In the genomic region with DNA sequence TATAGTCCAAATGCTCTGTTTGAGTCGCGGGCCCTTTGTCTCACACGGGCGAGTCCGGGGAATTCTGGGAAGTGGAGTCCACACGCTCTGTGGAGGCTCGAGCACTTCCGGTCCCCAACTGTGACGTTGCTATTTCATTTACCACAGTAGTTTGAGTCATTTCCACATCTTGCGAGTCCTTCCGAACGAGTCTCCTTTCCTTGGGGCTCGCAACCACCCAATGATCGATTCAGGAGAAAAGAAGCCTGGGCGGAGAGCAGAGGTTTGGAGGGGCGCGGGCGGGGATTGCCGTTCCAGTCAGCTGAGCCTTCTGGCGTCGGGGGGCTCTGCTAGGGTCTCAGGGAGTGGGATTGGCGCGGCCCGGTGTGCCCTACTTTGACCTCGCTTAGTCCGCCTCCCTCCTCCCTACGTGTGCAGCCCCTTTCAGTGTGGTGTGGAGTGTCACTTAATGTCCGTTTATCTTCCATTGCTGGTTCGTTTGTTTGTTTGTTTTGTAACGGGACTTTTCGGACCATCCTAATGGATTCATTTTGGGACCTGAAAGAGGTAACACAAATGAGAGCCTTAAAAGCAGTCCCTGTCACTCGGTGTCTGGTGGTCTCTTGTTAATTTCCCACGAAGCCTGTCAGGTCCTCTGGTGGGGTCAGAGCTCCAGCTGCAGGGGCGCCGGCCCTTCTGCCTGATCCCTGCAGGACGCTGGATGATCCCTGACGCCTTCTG, we compare ENCODE assay signal across 8 cellular contexts. TPM values are rescaled to one million over a fixed set of nuclear protein-coding genes. Genes with fewer than 3 reads are reported as not detected.
DNase-seq lines count a peak whose midpoint lies in the region; TF ChIP-seq lines count a peak whose summit lies in the region.

A gene (plus strand): TSS at position 163 of the 720 bp plus-strand sequence. CDS start 58 bp downstream, at position 221.

- H3K36me3 ChIP-seq in BLaER1: peaks cover 40% of the 10 kb centered on the region

- peak within 1 kb of the TSS; percentile 81 for H3K4me2 ChIP-seq in BLaER1

- H4K20me1 ChIP-seq in BLaER1: no peaks in the 10 kb centered on the region

- H3K36me3 Mint-ChIP-seq in endothelial cell (ENCODE audit: low read depth, unreplicated experiment): peaks cover 37% of the 10 kb centered on the region
- peaks cover 47% of the 10 kb centered on the region for H3K36me3 Mint-ChIP-seq in mesothelial cell of epicardium

- H3K27me3 Mint-ChIP-seq in endothelial cell (ENCODE audit: unreplicated experiment) (no peaks in the 10 kb centered on the region), mesothelial cell of epicardium (ENCODE audit: low read depth) (peaks cover 14% of the 10 kb centered on the region)

- peak within 1 kb of the TSS; percentile 47 for H3K27ac ChIP-seq in BLaER1

- H3K4me3 ChIP-seq in BLaER1: peak within 1 kb of the TSS; percentile 69

- peak within 1 kb of the TSS; percentile 99 for H3K4me3 Mint-ChIP-seq in endothelial cell (ENCODE audit: unreplicated experiment)
- H3K4me3 Mint-ChIP-seq in mesothelial cell of epicardium: peak within 1 kb of the TSS; percentile 100

- H3K9ac ChIP-seq in BLaER1: peak within 1 kb of the TSS; percentile 71

- peak; percentile 52 for DNase-seq in GM19240 (ENCODE audit: insufficient read length, low spot score)
- DNase-seq in HK-2 (ENCODE audit: unreplicated experiment): peak; percentile 75
- peak; percentile 92 for DNase-seq in NOMO-1 treated with DMSO at 0.1 percent for 48 hours (lab: John Stamatoyannopoulos, UW; ENCODE audit: unreplicated experiment)
- DNase-seq in activated CD8-positive, alpha-beta memory T cell treated with anti-CD3 and anti-CD28 coated beads, Interleukin-2, amount 50 U/mL, for 1 hour (ENCODE audit: extremely low read depth): peak; percentile 55
- DNase-seq in endothelial cell (ENCODE audit: low spot score): peak; percentile 55
- DNase-seq in mesothelial cell of epicardium (ENCODE audit: low spot score in 2 of 2, unreplicated experiment in 2 of 2): peak; percentile 38 to 67
- peak; percentile 40 for DNase-seq in stimulated activated CD8-positive, alpha-beta memory T cell treated with anti-CD3 and anti-CD28 coated beads, Interleukin-15, amount 100 ng/mL, for 24 hours (ENCODE audit: low read depth)

- H3K4me1 Mint-ChIP-seq in endothelial cell (ENCODE audit: unreplicated experiment) (peaks cover 9% of the 10 kb centered on the region), mesothelial cell of epicardium (peaks cover 14% of the 10 kb centered on the region)

- H3K9me3 ChIP-seq in BLaER1: peaks cover 51% of the 10 kb centered on the region

- H3K4me1 ChIP-seq in BLaER1: peaks cover 8% of the 10 kb centered on the region; the same call in 1 of the 2 replicates

- H3K27ac Mint-ChIP-seq in endothelial cell (ENCODE audit: unreplicated experiment) (peak within 1 kb of the TSS; percentile 93), mesothelial cell of epicardium (peak within 1 kb of the TSS; percentile 98)

- no peaks in the 10 kb centered on the region for H3K27me3 ChIP-seq in BLaER1

- H3K9me3 Mint-ChIP-seq in endothelial cell (ENCODE audit: unreplicated experiment): no peaks in the 10 kb centered on the region
- H3K9me3 Mint-ChIP-seq in mesothelial cell of epicardium: peaks cover 37% of the 10 kb centered on the region

- TF ChIP-seq CTCF in endothelial cell (IDR thresholded peaks at IDR 0.05; ENCODE audit: unreplicated experiment) (no peak), mesothelial cell of epicardium (IDR thresholded peaks at IDR 0.05; ENCODE audit: unreplicated experiment) (no peak)

RNA-seq across cellular contexts. Expression of the gene that starts here (rescaled TPM):
- total RNA-seq in endothelial cell (ENCODE audit: unreplicated experiment) (6.5 TPM), mesothelial cell of epicardium (7.6 to 8.1 TPM (median 7.8 TPM) in 3 replicates)

Comparison
In these comparisons a context has a peak if more than half of its experiments do, and no peak if none do; other contexts are left out.
1. Peak in every context shown above with its lines: DNase-seq, H3K4me3 ChIP-seq and H3K27ac ChIP-seq.
2. DNase-seq: peak in every context shown above with its lines; median percentile 92 in NOMO-1 treated with DMSO at 0.1 percent for 48 hours; 75 in HK-2; 55 in activated CD8-positive, alpha-beta memory T cell treated with anti-CD3 and anti-CD28 coated beads, Interleukin-2, amount 50 U/mL, for 1 hour; 55 in endothelial cell; 52 in mesothelial cell of epicardium; 52 in GM19240; 40 in stimulated activated CD8-positive, alpha-beta memory T cell treated with anti-CD3 and anti-CD28 coated beads, Interleukin-15, amount 100 ng/mL, for 24 hours.